8 cellular contexts compared by ENCODE assay signal in the genomic region with DNA sequence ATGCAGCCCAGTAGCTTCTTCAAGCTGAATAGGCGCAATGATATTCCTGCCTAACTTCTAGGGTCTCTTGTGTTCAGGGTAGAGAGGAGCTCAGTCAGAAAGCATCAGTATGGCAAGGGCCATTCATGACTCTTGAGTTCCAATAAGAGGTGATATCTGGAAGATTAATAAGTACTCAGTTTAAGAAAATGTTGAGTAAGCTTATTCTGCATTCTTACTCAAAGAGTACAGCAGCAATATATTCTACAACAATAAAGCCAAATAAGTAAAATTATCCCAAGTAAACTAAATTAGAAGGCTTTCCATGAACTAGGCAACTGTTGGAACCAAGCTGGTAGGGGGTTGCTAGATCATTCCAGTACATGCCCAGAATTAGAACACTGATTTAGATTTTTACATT.
"Had no signal": no experiment of that assay in that cellular context is flagged by ENCODE, and none has a peak within 500 bp of the region (broad histone marks: within the 10 kb centered on the region; RNA-seq: fewer than 3 reads in every experiment).

No MANE protein-coding gene starts in this region.

- DNase-seq: GDM1, GF-D8 had no signal

- ATAC-seq: GM12878 had no signal

- FAIRE-seq: G401.6, GM12878, GM12891, GM12892, GM18507, GM19239 had no signal

- H3K4me3 ChIP-seq: GM12878 had no signal
